ENCODE assay signal across 19 cellular contexts in the genomic region with DNA sequence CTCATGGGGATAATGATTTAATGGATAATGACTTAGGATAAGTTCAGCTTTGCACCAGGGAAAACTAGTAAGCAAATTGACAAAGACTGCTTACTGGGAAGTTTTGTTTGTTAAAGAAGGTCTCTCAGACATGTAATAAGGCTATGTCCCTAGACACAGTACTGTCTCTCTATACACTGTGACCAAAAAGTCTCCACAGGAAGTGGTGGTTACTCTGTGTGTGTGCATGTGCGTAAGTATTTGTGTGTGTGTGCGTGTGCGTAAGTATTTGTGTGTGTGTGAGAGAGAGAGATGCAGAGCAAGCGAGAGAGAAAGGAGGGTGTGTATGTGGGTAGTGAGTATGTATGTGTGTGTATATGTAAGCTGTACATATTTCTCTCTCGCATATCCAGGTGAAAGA.
"Had no signal": no experiment of that assay in that cellular context is flagged by ENCODE, and none has a peak within 500 bp of the region (broad histone marks: within the 10 kb centered on the region; RNA-seq: fewer than 3 reads in every experiment).

No MANE protein-coding gene starts in this region.

- H3K4me1 Mint-ChIP-seq: activated CD8-positive, alpha-beta memory T cell treated with anti-CD3 and anti-CD28 coated beads, Interleukin-2, amount 10 ng/mL, durations not matched to agents 7 days and 5 days; memory B cell; stimulated activated memory B cell treated with anti-CD40 and anti-IgM and Interleukin-4, amounts not matched to agents 10 μg/mL and 1 μg/mL and 100 μg/mL, for 72 hours had no signal

- H3K36me3 ChIP-seq: transverse colon had no signal

- H3K9me3 ChIP-seq: transverse colon had no signal

- H3K27me3 ChIP-seq: transverse colon had no signal

- ATAC-seq: activated CD8-positive, alpha-beta memory T cell treated with anti-CD3 and anti-CD28 coated beads, Interleukin-2, amount 10 ng/mL, durations not matched to agents 7 days and 5 days; activated T-cell treated with anti-CD3 and anti-CD28 coated beads, Interleukin-2, amount 50 U/mL, for 4 hours; stimulated activated memory B cell treated with anti-CD40 and anti-IgM and Interleukin-4, amounts not matched to agents 10 μg/mL and 1 μg/mL and 100 μg/mL, for 72 hours had no signal

- H3K36me3 Mint-ChIP-seq: activated CD8-positive, alpha-beta memory T cell treated with anti-CD3 and anti-CD28 coated beads, Interleukin-2, amount 10 ng/mL, durations not matched to agents 7 days and 5 days; activated naive CD8-positive, alpha-beta T cell; brain; memory B cell; stimulated activated memory B cell treated with anti-CD40 and anti-IgM and Interleukin-4, amounts not matched to agents 10 μg/mL and 1 μg/mL and 100 μg/mL, for 72 hours had no signal

- H3K4me3 Mint-ChIP-seq: activated CD8-positive, alpha-beta memory T cell treated with anti-CD3 and anti-CD28 coated beads, Interleukin-2, amount 10 ng/mL, durations not matched to agents 7 days and 5 days; activated naive CD8-positive, alpha-beta T cell; activated T-cell treated with anti-CD3 and anti-CD28 coated beads, Interleukin-2, amount 50 U/mL, for 4 hours; brain; memory B cell; neural crest cell; stimulated activated memory B cell treated with anti-CD40 and anti-IgM and Interleukin-4, amounts not matched to agents 10 μg/mL and 1 μg/mL and 100 μg/mL, for 72 hours; T-helper 2 cell treated with Interferon-gamma antibody and Interleukin-4, amounts not matched to agents 5 μg/mL and 100 μg/mL, for 36 hours had no signal

- H3K4me3 ChIP-seq: transverse colon had no signal

- H3K9me3 Mint-ChIP-seq: activated T-cell treated with anti-CD3 and anti-CD28 coated beads, Interleukin-2, amount 50 U/mL, for 4 hours; brain; memory B cell; stimulated activated memory B cell treated with anti-CD40 and anti-IgM and Interleukin-4, amounts not matched to agents 10 μg/mL and 1 μg/mL and 100 μg/mL, for 72 hours; T-helper 2 cell treated with Interferon-gamma antibody and Interleukin-4, amounts not matched to agents 5 μg/mL and 100 μg/mL, for 36 hours had no signal

- H3K27ac ChIP-seq: parathyroid adenoma had no signal

- DNase-seq: activated CD4-positive, alpha-beta T cell treated with anti-CD3 and anti-CD28 coated beads for 1 hour; activated CD4-positive, alpha-beta T cell treated with anti-CD3 and anti-CD28 coated beads, Interleukin-2, amount 50 U/mL, for 48 hours; activated CD8-positive, alpha-beta memory T cell treated with anti-CD3 and anti-CD28 coated beads, Interleukin-2, amount 10 ng/mL, durations not matched to agents 7 days and 5 days; activated effector memory CD4-positive, alpha-beta T cell treated with anti-CD3 and anti-CD28 coated beads, Interleukin-2, amount 50 U/mL, for 16 hours; activated T-cell treated with anti-CD3 and anti-CD28 coated beads, Interleukin-2, amount 50 U/mL, for 4 hours; amygdala; left colon; retina; small intestine; substantia nigra; SW 1271; transverse colon had no signal

- H3K27ac Mint-ChIP-seq: activated CD8-positive, alpha-beta memory T cell treated with anti-CD3 and anti-CD28 coated beads, Interleukin-2, amount 10 ng/mL, durations not matched to agents 7 days and 5 days; activated naive CD8-positive, alpha-beta T cell; memory B cell; stimulated activated memory B cell treated with anti-CD40 and anti-IgM and Interleukin-4, amounts not matched to agents 10 μg/mL and 1 μg/mL and 100 μg/mL, for 72 hours; T-helper 2 cell treated with Interferon-gamma antibody and Interleukin-4, amounts not matched to agents 5 μg/mL and 100 μg/mL, for 36 hours had no signal

- H3K4me1 ChIP-seq: parathyroid adenoma had no signal
